In genomic region chr7:111756687-111757178, GRCh38 we compare ENCODE assay signal across 8 cellular contexts.
DNase-seq lines count a peak whose midpoint lies in the region; ATAC-seq, FAIRE-seq and TF ChIP-seq lines count a peak whose summit lies in the region.

No MANE protein-coding gene starts in this region.

- in situ Hi-C loops in brain microvascular endothelial cell (cut with HindIII; ENCODE audit: low pct_ligation_motif_present, low sequenced_read_pairs) = loop anchor here (25.0 kb wide), 1 partner anchor 656 kb away; no protein-coding TSS in a partner anchor

- CTCF ChIA-PET in activated CD4-positive, alpha-beta memory T cell treated with anti-CD3 and anti-CD28 coated beads for 36 hours (lab: Charles Lee) = interaction anchor here (0.6 to 1.0 kb wide), 3 partner anchors 740 to 1142 kb away, joined by 3 read pairs; no protein-coding TSS in a partner anchor

- POLR2A ChIA-PET in activated CD4-positive, alpha-beta memory T cell treated with anti-CD3 and anti-CD28 coated beads for 36 hours (lab: Charles Lee) = no interaction called here

- no peak for TF ChIP-seq CTCF in brain microvascular endothelial cell (IDR thresholded peaks at IDR 0.05; ENCODE audit: low read depth, low read length, missing control alignments)
- TF ChIP-seq CTCF in D721Med (IDR thresholded peaks at IDR 0.05; ENCODE audit: insufficient read depth, missing control alignments) = no peak

- DNase-seq in brain microvascular endothelial cell (no peak), inferior parietal cortex (ENCODE audit: extremely low spot score) (peak; percentile 75), D721Med (ENCODE audit: insufficient read length, low spot score) (no peak), NCI-H187 (lab: John Stamatoyannopoulos, UW) (no peak)
- no peak for DNase-seq in activated CD4-positive, alpha-beta memory T cell treated with anti-CD3 and anti-CD28 coated beads for 36 hours

- H3K27me3 ChIP-seq in HUES48 (ENCODE audit: control insufficient read depth, insufficient read depth, low read length) = no peaks in the 10 kb centered on the region
- no peaks in the 10 kb centered on the region for H3K27me3 ChIP-seq in brain microvascular endothelial cell (replicated peaks)

- peaks cover 16% of the 10 kb centered on the region; the same call in 1 of the 2 replicates for H3K4me1 ChIP-seq in HUES48 (ENCODE audit: control insufficient read depth, insufficient read depth, low read length)

- H3K36me3 ChIP-seq in HUES48 (ENCODE audit: control insufficient read depth, insufficient read depth, low read length) = peaks cover 12% of the 10 kb centered on the region; the same call in 1 of the 2 replicates
- H3K36me3 ChIP-seq in brain microvascular endothelial cell (replicated peaks) = peaks cover 10% of the 10 kb centered on the region

- ATAC-seq in GM21390 (IDR thresholded peaks at IDR 0.05; ENCODE audit: unreplicated experiment) = no peak

- H3K4me1 Mint-ChIP-seq in activated CD4-positive, alpha-beta memory T cell treated with anti-CD3 and anti-CD28 coated beads for 36 hours (ENCODE audit: low read depth) = no peaks in the 10 kb centered on the region

- peak overlapping the region; percentile 5; the same call in 1 of the 2 replicates for H3K4me3 ChIP-seq in HUES48 (ENCODE audit: low read depth, low read length)
- peak overlapping the region; percentile 16 for H3K4me3 ChIP-seq in brain microvascular endothelial cell (ENCODE audit: low read depth, low read length)

- no peak overlapping the region for H3K9ac ChIP-seq in HUES48 (ENCODE audit: low read depth, low read length)

- intact Hi-C loops in activated CD4-positive, alpha-beta memory T cell treated with anti-CD3 and anti-CD28 coated beads for 36 hours (cut with micrococcal nuclease) = no loop called here

- H3K9me3 Mint-ChIP-seq in activated CD4-positive, alpha-beta memory T cell treated with anti-CD3 and anti-CD28 coated beads for 36 hours = no peaks in the 10 kb centered on the region

- H3K9me3 ChIP-seq in HUES48 (ENCODE audit: control insufficient read depth, insufficient read depth, low read length) = no peaks in the 10 kb centered on the region

- no peaks in the 10 kb centered on the region for H3K36me3 Mint-ChIP-seq in activated CD4-positive, alpha-beta memory T cell treated with anti-CD3 and anti-CD28 coated beads for 36 hours

- peaks cover 2% of the 10 kb centered on the region for H3K27me3 Mint-ChIP-seq in activated CD4-positive, alpha-beta memory T cell treated with anti-CD3 and anti-CD28 coated beads for 36 hours

- no peak overlapping the region for H3K4me3 Mint-ChIP-seq in activated CD4-positive, alpha-beta memory T cell treated with anti-CD3 and anti-CD28 coated beads for 36 hours

- H3K27ac Mint-ChIP-seq in activated CD4-positive, alpha-beta memory T cell treated with anti-CD3 and anti-CD28 coated beads for 36 hours = no peak overlapping the region

- FAIRE-seq in D721Med (lab: Jason Lieb, UNC) = no peak

- H3K27ac ChIP-seq in HUES48 (ENCODE audit: low read depth, low read length) (peak overlapping the region; percentile 18), brain microvascular endothelial cell (no peak overlapping the region), temporal lobe (ENCODE audit: low read depth, low read length) (peak overlapping the region; percentile 88)
